ENCODE assay signal across 10 cellular contexts in genomic region chr5:156920042-156920860, GRCh38. TPM values are rescaled to one million over a fixed set of nuclear protein-coding genes. Genes with fewer than 3 reads are reported as not detected.
A peak's percentile ranks its signal among the peaks of the same experiment; 100 is the strongest.
DNase-seq lines count a peak whose midpoint lies in the region; ATAC-seq and TF ChIP-seq lines count a peak whose summit lies in the region.
"Had no signal": no experiment of that assay in that cellular context is flagged by ENCODE, and none has a peak within 500 bp of the region (broad histone marks: within the 10 kb centered on the region; RNA-seq: fewer than 3 reads in every experiment).

No MANE protein-coding gene starts in this region.

- peaks cover 2% of the 10 kb centered on the region; the same call in 2 of the 3 replicates for H3K36me3 Mint-ChIP-seq in GM23338 (ENCODE audit: low read depth)
- H3K36me3 Mint-ChIP-seq: brain had no signal

- ATAC-seq in GM18499 (IDR thresholded peaks at IDR 0.05; ENCODE audit: insufficient read depth, unreplicated experiment) (peak; percentile 39), GM23338 (peak; percentile 57), omental fat pad (ENCODE audit: low FRiP score) (no peak)

- H3K27ac ChIP-seq in GM23338 (ENCODE audit: low read depth) (no peak overlapping the region), OCI-LY3 (ENCODE audit: low read length) (no peak overlapping the region)
- H3K27ac ChIP-seq: right lobe of liver had no signal

- H4K20me1 ChIP-seq in GM23338 (replicated peaks; ENCODE audit: insufficient read depth) (no peaks in the 10 kb centered on the region), OCI-LY3 (ENCODE audit: insufficient read depth, low read length) (no peaks in the 10 kb centered on the region)

- no peaks in the 10 kb centered on the region for H3K9me3 Mint-ChIP-seq in GM23338
- H3K9me3 Mint-ChIP-seq: brain had no signal

- H3K27ac Mint-ChIP-seq in GM23338: no peak overlapping the region; the same call in 1 of the 2 replicates

- H3K4me1 ChIP-seq in GM23338 (ENCODE audit: insufficient read depth) (peaks cover 22% of the 10 kb centered on the region), OCI-LY3 (ENCODE audit: low read length) (peaks cover 27% of the 10 kb centered on the region)
- H3K4me1 ChIP-seq: right lobe of liver had no signal

- no peak for DNase-seq in GM23338 (ENCODE audit: low spot score)
- peak; percentile 98 for DNase-seq in kidney tubule cell (ENCODE audit: low spot score)
- DNase-seq in omental fat pad (ENCODE audit: low spot score): no peak
- no peak for DNase-seq in NCI-H1105 (lab: John Stamatoyannopoulos, UW)
- DNase-seq in foreskin melanocyte: no peak
- no peak for DNase-seq in foreskin fibroblast
- DNase-seq: right lobe of liver had no signal

- H3F3A ChIP-seq in GM23338 (replicated peaks; ENCODE audit: low read depth): no peaks in the 10 kb centered on the region

- no peak overlapping the region for H3K4me3 Mint-ChIP-seq in GM23338
- H3K4me3 Mint-ChIP-seq: brain had no signal

- no peaks in the 10 kb centered on the region for H3K36me3 ChIP-seq in GM23338 (ENCODE audit: insufficient read depth)
- no peaks in the 10 kb centered on the region for H3K36me3 ChIP-seq in OCI-LY3 (replicated peaks; ENCODE audit: low read depth, low read length)
- H3K36me3 ChIP-seq: right lobe of liver had no signal

- H3K79me2 ChIP-seq in GM23338 (replicated peaks; ENCODE audit: insufficient read depth) (no peaks in the 10 kb centered on the region), OCI-LY3 (ENCODE audit: low read length) (no peaks in the 10 kb centered on the region)

- H3K27me3 Mint-ChIP-seq in GM23338 (ENCODE audit: insufficient read depth, low read depth, poor library complexity): peaks cover 9% of the 10 kb centered on the region

- peaks cover 29% of the 10 kb centered on the region for H3K4me1 Mint-ChIP-seq in GM23338
- H3K4me1 Mint-ChIP-seq: brain had no signal

- no peaks in the 10 kb centered on the region for H3K27me3 ChIP-seq in GM23338 (ENCODE audit: insufficient read depth)
- H3K27me3 ChIP-seq in OCI-LY3 (ENCODE audit: low read depth, low read length): no peaks in the 10 kb centered on the region
- H3K27me3 ChIP-seq: right lobe of liver had no signal

- H3K9ac ChIP-seq in OCI-LY3 (ENCODE audit: low read length): no peak overlapping the region

- H3K4me2 ChIP-seq in GM23338 (no peak overlapping the region), OCI-LY3 (ENCODE audit: low read length) (peak overlapping the region; percentile 45)

- H2AFZ ChIP-seq in GM23338 (peak overlapping the region; percentile 73; the same call in 1 of the 2 replicates), OCI-LY3 (ENCODE audit: low read depth, low read length) (no peak overlapping the region; the same call in 1 of the 2 replicates)

- no peaks in the 10 kb centered on the region for H3K9me3 ChIP-seq in OCI-LY3 (ENCODE audit: insufficient read depth, low read length)
- H3K9me3 ChIP-seq: right lobe of liver had no signal

- no peak for TF ChIP-seq CTCF in GM23338 (conservative IDR thresholded peaks at IDR 0.05; ENCODE audit: low read depth in 2 of 2)
- TF ChIP-seq CTCF in OCI-LY3 (IDR thresholded peaks at IDR 0.05; ENCODE audit: low read depth, low read length): no peak
- TF ChIP-seq CTCF in omental fat pad (IDR thresholded peaks at IDR 0.05): no peak
- no peak for TF ChIP-seq CTCF in foreskin fibroblast (IDR thresholded peaks at IDR 0.05; ENCODE audit: low read depth, low read length)

- H3K9me2 ChIP-seq in GM23338 (ENCODE audit: insufficient read depth): peaks cover 10% of the 10 kb centered on the region; the same call in 1 of the 2 replicates

- H3K4me3 ChIP-seq in GM23338 (no peak overlapping the region), OCI-LY3 (ENCODE audit: low read length) (peak overlapping the region; percentile 22; the same call in 1 of the 2 replicates), foreskin fibroblast (ENCODE audit: low read depth in 1 of 2, low read length in 2 of 2) (no peak overlapping the region)
- H3K4me3 ChIP-seq: right lobe of liver had no signal

TF ChIP-seq in GM23338, 12 proteins besides CTCF, POLR2A, EP300 and RAD21:
- TF ChIP-seq JUNB (IDR thresholded peaks at IDR 0.05; ENCODE audit: unreplicated experiment): no peak
- TF ChIP-seq ZNF331 (CRISPR knock-in tag; IDR thresholded peaks at IDR 0.05; ENCODE audit: low read depth): no peak
- TF ChIP-seq EZH2 (IDR thresholded peaks at IDR 0.05; ENCODE audit: low read depth, unreplicated experiment): no peak
- no peak for TF ChIP-seq EZH2phosphoT487 (IDR thresholded peaks at IDR 0.05; ENCODE audit: unreplicated experiment)
- no peak for TF ChIP-seq REST (IDR thresholded peaks at IDR 0.05; ENCODE audit: unreplicated experiment)
- TF ChIP-seq ZNF114 (CRISPR knock-in tag; IDR thresholded peaks at IDR 0.05): no peak

RNA-seq across cellular contexts. Expression of gene TIMD4, which starts 42.8 kb away (rescaled TPM):
- total RNA-seq in GM23338 (2014; rRNA removed; shearing (Covaris generic)): not detected in 2 replicates
- not detected in 2 replicates for polyA plus RNA-seq in GM23338 (2016; fragmentation: Nextera tagmentation; extraction: Ambion mirVana)
- total RNA-seq in omental fat pad: 1 to 10 TPM in 3 of 4 donors, under 1 TPM in 1; 0.96 to 6.0 (median 1.2) TPM
